Comparison of ENCODE assay signal across 26 cellular contexts in the genomic region with DNA sequence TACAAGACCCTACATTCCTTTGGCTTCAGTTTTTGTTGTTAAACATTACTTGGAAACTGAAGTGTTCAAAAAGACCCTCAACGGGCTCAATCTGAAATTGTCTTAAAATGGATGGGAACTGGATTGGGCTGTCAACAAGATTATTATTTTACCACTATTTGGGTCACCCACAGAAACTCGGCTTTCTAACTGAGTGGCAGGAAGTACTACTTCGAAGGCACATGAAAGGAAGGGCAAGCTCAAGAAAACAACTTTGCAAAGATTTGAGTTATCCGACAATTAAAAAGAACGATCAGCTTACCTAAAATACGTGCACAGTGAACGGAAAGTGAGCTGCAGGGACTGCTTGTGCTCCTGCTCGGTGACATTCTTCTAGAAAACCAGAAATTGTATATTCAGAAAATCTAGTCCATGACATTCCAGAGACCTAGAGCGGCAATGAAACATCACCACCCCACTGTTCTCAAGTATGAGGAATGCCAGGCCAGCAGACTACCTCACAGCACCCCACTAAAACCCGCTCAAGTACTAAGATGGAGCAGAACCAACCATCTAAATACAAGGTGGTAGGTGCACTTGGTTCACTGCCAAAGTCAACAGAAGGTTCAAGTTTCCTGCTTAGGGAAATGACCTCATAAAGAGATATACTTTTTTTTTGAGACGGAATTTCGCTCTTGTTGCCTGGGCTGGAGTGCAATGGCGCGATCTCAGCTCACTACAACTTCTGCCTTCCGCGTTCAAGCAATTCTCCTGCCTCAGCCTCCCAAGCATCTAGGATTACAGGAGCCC.
DNase-seq lines count a peak whose midpoint lies in the region; ATAC-seq, FAIRE-seq and TF ChIP-seq lines count a peak whose summit lies in the region.
"Had no signal": no experiment of that assay in that cellular context is flagged by ENCODE, and none has a peak within 500 bp of the region (broad histone marks: within the 10 kb centered on the region; RNA-seq: fewer than 3 reads in every experiment).

No MANE protein-coding gene starts in this region.

- H3K4me2 ChIP-seq in GM23338 = no peak overlapping the region
- H3K4me2 ChIP-seq: smooth muscle cell had no signal

- no peak overlapping the region for H2AFZ ChIP-seq in GM23338

- H3K9me3 ChIP-seq in small intestine (ENCODE audit: control insufficient read depth, low read depth) = no peaks in the 10 kb centered on the region
- H3K9me3 ChIP-seq in gastroesophageal sphincter = no peaks in the 10 kb centered on the region
- H3K9me3 ChIP-seq: esophagus muscularis mucosa, mucosa of descending colon, ovary, transverse colon had no signal

- H3K4me3 Mint-ChIP-seq in activated T-cell treated with anti-CD3 and anti-CD28 coated beads, Interleukin-2, amount 50 U/mL, for 24 hours = no peak overlapping the region
- no peak overlapping the region for H3K4me3 Mint-ChIP-seq in GM23338
- H3K4me3 Mint-ChIP-seq in activated CD8-positive, alpha-beta T cell treated with anti-CD3 and anti-CD28 coated beads, Interleukin-2, amount 10 ng/mL, durations not matched to agents 7 days and 5 days = no peak overlapping the region
- H3K4me3 Mint-ChIP-seq in T-helper 2 cell treated with Interferon-gamma antibody and Interleukin-4, amounts not matched to agents 5 μg/mL and 100 μg/mL, for 36 hours = no peak overlapping the region
- H3K4me3 Mint-ChIP-seq: activated naive CD4-positive, alpha-beta T cell treated with anti-CD3 and anti-CD28 coated beads, Interleukin-2, amount 50 U/mL, for 24 hours; nephron progenitor cell had no signal

- H3K27me3 ChIP-seq in GM23338 (ENCODE audit: insufficient read depth) (no peaks in the 10 kb centered on the region), small intestine (ENCODE audit: control insufficient read depth in 2 of 2, insufficient read depth in 2 of 2, low read length in 2 of 2) (no peaks in the 10 kb centered on the region), gastroesophageal sphincter (no peaks in the 10 kb centered on the region)
- H3K27me3 ChIP-seq: esophagus muscularis mucosa, foreskin keratinocyte, ovary, transverse colon had no signal

- H3K4me1 ChIP-seq in GM23338 (ENCODE audit: insufficient read depth) = no peaks in the 10 kb centered on the region
- H3K4me1 ChIP-seq in small intestine (ENCODE audit: control insufficient read depth in 2 of 2, insufficient read depth in 1 of 2, low read depth in 1 of 2, low read length in 1 of 2) = no peaks in the 10 kb centered on the region
- no peaks in the 10 kb centered on the region for H3K4me1 ChIP-seq in gastroesophageal sphincter
- H3K4me1 ChIP-seq: esophagus muscularis mucosa, foreskin keratinocyte, transverse colon had no signal

- no peaks in the 10 kb centered on the region for H4K20me1 ChIP-seq in GM23338 (replicated peaks; ENCODE audit: insufficient read depth)

- H3F3A ChIP-seq in GM23338 (replicated peaks; ENCODE audit: low read depth) = no peaks in the 10 kb centered on the region

- H3K27ac ChIP-seq in GM23338 (ENCODE audit: low read depth) (peak overlapping the region; percentile 74; the same call in 1 of the 2 replicates), small intestine (ENCODE audit: low read depth in 1 of 2, low read length in 1 of 2) (peak overlapping the region in 1 of 2 donors; percentile 40), gastroesophageal sphincter (no peak overlapping the region)
- H3K27ac ChIP-seq: esophagus muscularis mucosa, foreskin keratinocyte, ovary, transverse colon had no signal

- H3K9me3 Mint-ChIP-seq in activated T-cell treated with anti-CD3 and anti-CD28 coated beads, Interleukin-2, amount 50 U/mL, for 24 hours = no peaks in the 10 kb centered on the region
- H3K9me3 Mint-ChIP-seq in GM23338 = no peaks in the 10 kb centered on the region
- H3K9me3 Mint-ChIP-seq in activated CD8-positive, alpha-beta T cell treated with anti-CD3 and anti-CD28 coated beads, Interleukin-2, amount 10 ng/mL, durations not matched to agents 7 days and 5 days (ENCODE audit: insufficient read depth) = no peaks in the 10 kb centered on the region
- no peaks in the 10 kb centered on the region for H3K9me3 Mint-ChIP-seq in T-helper 2 cell treated with Interferon-gamma antibody and Interleukin-4, amounts not matched to agents 5 μg/mL and 100 μg/mL, for 36 hours
- H3K9me3 Mint-ChIP-seq: activated naive CD4-positive, alpha-beta T cell treated with anti-CD3 and anti-CD28 coated beads, Interleukin-2, amount 50 U/mL, for 24 hours; nephron progenitor cell had no signal

- TF ChIP-seq POLR2A in gastroesophageal sphincter (IDR thresholded peaks at IDR 0.05) = no peak

- no peak for TF ChIP-seq CTCF in GM23338 (conservative IDR thresholded peaks at IDR 0.05; ENCODE audit: low read depth in 2 of 2)
- TF ChIP-seq CTCF in gastroesophageal sphincter (IDR thresholded peaks at IDR 0.05) = no peak

- POLR2A ChIA-PET in activated CD8-positive, alpha-beta T cell treated with anti-CD3 and anti-CD28 coated beads, Interleukin-2, amount 10 ng/mL, durations not matched to agents 7 days and 5 days (lab: Charles Lee) = interaction anchor here (1.3 kb wide), 1 partner anchor 61 kb away, joined by 4 read pairs; a partner anchor contains a TSS

- CTCF ChIA-PET in activated CD8-positive, alpha-beta T cell treated with anti-CD3 and anti-CD28 coated beads, Interleukin-2, amount 10 ng/mL, durations not matched to agents 7 days and 5 days (lab: Charles Lee) = interaction anchor here (1.6 to 1.8 kb wide), 3 partner anchors 8 to 168 kb away, joined by 4 to 5 read pairs (median 4); no protein-coding TSS in a partner anchor

- no peaks in the 10 kb centered on the region; the same call in 1 of the 2 replicates for H3K36me3 ChIP-seq in GM23338 (ENCODE audit: insufficient read depth)
- peaks cover 15 to 46% of the 10 kb centered on the region in 2 donors for H3K36me3 ChIP-seq in small intestine (ENCODE audit: control insufficient read depth in 2 of 2, insufficient read depth in 2 of 2, low read length in 2 of 2)
- H3K36me3 ChIP-seq in gastroesophageal sphincter = peaks cover 6 to 100% of the 10 kb centered on the region in 2 donors
- H3K36me3 ChIP-seq: ovary had no signal

- H3K27ac Mint-ChIP-seq in activated T-cell treated with anti-CD3 and anti-CD28 coated beads, Interleukin-2, amount 50 U/mL, for 24 hours = peak overlapping the region; percentile 58
- H3K27ac Mint-ChIP-seq in GM23338 = peak overlapping the region; percentile 13; the same call in 1 of the 2 replicates
- H3K27ac Mint-ChIP-seq in activated CD8-positive, alpha-beta T cell treated with anti-CD3 and anti-CD28 coated beads, Interleukin-2, amount 10 ng/mL, durations not matched to agents 7 days and 5 days = peak overlapping the region; percentile 16
- no peak overlapping the region for H3K27ac Mint-ChIP-seq in T-helper 2 cell treated with Interferon-gamma antibody and Interleukin-4, amounts not matched to agents 5 μg/mL and 100 μg/mL, for 36 hours
- H3K27ac Mint-ChIP-seq: activated naive CD4-positive, alpha-beta T cell treated with anti-CD3 and anti-CD28 coated beads, Interleukin-2, amount 50 U/mL, for 24 hours; nephron progenitor cell had no signal

- no peaks in the 10 kb centered on the region for H3K9me2 ChIP-seq in GM23338 (ENCODE audit: insufficient read depth)

- H3K4me3 ChIP-seq in GM23338 = no peak overlapping the region
- no peak overlapping the region for H3K4me3 ChIP-seq in small intestine (ENCODE audit: low read depth in 1 of 2, low read length in 2 of 2)
- no peak overlapping the region for H3K4me3 ChIP-seq in gastroesophageal sphincter
- H3K4me3 ChIP-seq: esophagus muscularis mucosa, mucosa of descending colon, ovary, smooth muscle cell, transverse colon had no signal

- no peak for DNase-seq in activated T-cell treated with anti-CD3 and anti-CD28 coated beads, Interleukin-2, amount 50 U/mL, for 24 hours
- no peak for DNase-seq in activated T-cell treated with anti-CD3 and anti-CD28 coated beads, Interleukin-2, amount 50 U/mL, for 48 hours
- DNase-seq in GM23338 (ENCODE audit: low spot score) (no peak), small intestine (peak; percentile 13)
- no peak for DNase-seq in activated CD8-positive, alpha-beta T cell treated with anti-CD3 and anti-CD28 coated beads, Interleukin-2, amount 10 ng/mL, durations not matched to agents 7 days and 5 days
- no peak for DNase-seq in T-helper 2 cell treated with Interferon-gamma antibody and Interleukin-4, amounts not matched to agents 5 μg/mL and 100 μg/mL, for 36 hours (ENCODE audit: low spot score)
- DNase-seq: activated CD4-positive, CD25-positive, alpha-beta regulatory T cell; activated CD8-positive, alpha-beta memory T cell treated with anti-CD3 and anti-CD28 coated beads for 24 hours; aorta; cortex of kidney; foreskin keratinocyte; GOT3; mucosa of descending colon; NCI-H526 treated with DMSO at 0.1 percent for 48 hours; nephron progenitor cell; ovary; retina; stimulated activated CD4-positive, alpha-beta T cell treated with anti-CD3 and anti-CD28 coated beads, Interleukin-1b, Interleukin-23, amount 100 ng/mL, for 48 hours; transverse colon had no signal

- H3K27me3 Mint-ChIP-seq in activated T-cell treated with anti-CD3 and anti-CD28 coated beads, Interleukin-2, amount 50 U/mL, for 24 hours = no peaks in the 10 kb centered on the region
- no peaks in the 10 kb centered on the region for H3K27me3 Mint-ChIP-seq in GM23338 (ENCODE audit: insufficient read depth, low read depth, poor library complexity)
- no peaks in the 10 kb centered on the region for H3K27me3 Mint-ChIP-seq in activated CD8-positive, alpha-beta T cell treated with anti-CD3 and anti-CD28 coated beads, Interleukin-2, amount 10 ng/mL, durations not matched to agents 7 days and 5 days (ENCODE audit: low read depth)
- H3K27me3 Mint-ChIP-seq in T-helper 2 cell treated with Interferon-gamma antibody and Interleukin-4, amounts not matched to agents 5 μg/mL and 100 μg/mL, for 36 hours (ENCODE audit: low read depth) = no peaks in the 10 kb centered on the region
- H3K27me3 Mint-ChIP-seq: activated naive CD4-positive, alpha-beta T cell treated with anti-CD3 and anti-CD28 coated beads, Interleukin-2, amount 50 U/mL, for 24 hours had no signal

- no peaks in the 10 kb centered on the region for H3K79me2 ChIP-seq in GM23338 (replicated peaks; ENCODE audit: insufficient read depth)

- no peak for TF ChIP-seq EP300 in gastroesophageal sphincter (IDR thresholded peaks at IDR 0.05)

- WGBS in small intestine, 3 donors = 82 to 90% (median 85%) methylated on average over 16 of the region's 16 CpGs
- 87 to 91% methylated on average over 14 to 16 of the region's 16 CpGs for WGBS in gastroesophageal sphincter (ENCODE audit: low coverage in 1 of 2), 2 donors

- FAIRE-seq in small intestine (lab: Jason Lieb, UNC) = no peak
- FAIRE-seq: GM18507, HepG2, RCC 7860 had no signal

- H3K36me3 Mint-ChIP-seq in activated T-cell treated with anti-CD3 and anti-CD28 coated beads, Interleukin-2, amount 50 U/mL, for 24 hours (ENCODE audit: low read depth) = peaks cover 92% of the 10 kb centered on the region
- H3K36me3 Mint-ChIP-seq in GM23338 (ENCODE audit: low read depth) = no peaks in the 10 kb centered on the region
- peaks cover 55% of the 10 kb centered on the region for H3K36me3 Mint-ChIP-seq in activated CD8-positive, alpha-beta T cell treated with anti-CD3 and anti-CD28 coated beads, Interleukin-2, amount 10 ng/mL, durations not matched to agents 7 days and 5 days (ENCODE audit: low read depth)
- H3K36me3 Mint-ChIP-seq in T-helper 2 cell treated with Interferon-gamma antibody and Interleukin-4, amounts not matched to agents 5 μg/mL and 100 μg/mL, for 36 hours (ENCODE audit: low read depth) = peaks cover 51% of the 10 kb centered on the region

- ATAC-seq in GM23338 = no peak
- no peak for ATAC-seq in activated CD8-positive, alpha-beta T cell treated with anti-CD3 and anti-CD28 coated beads, Interleukin-2, amount 10 ng/mL, durations not matched to agents 7 days and 5 days
- no peak for ATAC-seq in gastroesophageal sphincter
- ATAC-seq: foreskin keratinocyte, HepG2 had no signal

- peaks cover 8% of the 10 kb centered on the region for H3K4me1 Mint-ChIP-seq in activated T-cell treated with anti-CD3 and anti-CD28 coated beads, Interleukin-2, amount 50 U/mL, for 24 hours (ENCODE audit: low read depth)
- no peaks in the 10 kb centered on the region for H3K4me1 Mint-ChIP-seq in GM23338
- peaks cover 6% of the 10 kb centered on the region for H3K4me1 Mint-ChIP-seq in activated CD8-positive, alpha-beta T cell treated with anti-CD3 and anti-CD28 coated beads, Interleukin-2, amount 10 ng/mL, durations not matched to agents 7 days and 5 days (ENCODE audit: low read depth)
- H3K4me1 Mint-ChIP-seq in T-helper 2 cell treated with Interferon-gamma antibody and Interleukin-4, amounts not matched to agents 5 μg/mL and 100 μg/mL, for 36 hours (ENCODE audit: low read depth) = peaks cover 7% of the 10 kb centered on the region
- H3K4me1 Mint-ChIP-seq: activated naive CD4-positive, alpha-beta T cell treated with anti-CD3 and anti-CD28 coated beads, Interleukin-2, amount 50 U/mL, for 24 hours; nephron progenitor cell had no signal
